8 cellular contexts compared by ENCODE assay signal in genomic region chr11:114262681-114263509, GRCh38. TPM values are rescaled to one million over a fixed set of nuclear protein-coding genes. Genes with fewer than 3 reads are reported as not detected.
DNase-seq lines count a peak whose midpoint lies in the region; ATAC-seq, FAIRE-seq and TF ChIP-seq lines count a peak whose summit lies in the region.

No MANE protein-coding gene starts in this region.

- peaks cover 0 to 44% (median 21%) of the 10 kb centered on the region in 4 donors for H3K4me1 ChIP-seq in tibial artery

- H3K36me3 ChIP-seq in BJ (ENCODE audit: control insufficient read depth, insufficient read depth, low read length) (no peaks in the 10 kb centered on the region), tibial artery (peaks cover 0 to 4% (median 0%) of the 10 kb centered on the region in 3 donors)

- no peaks in the 10 kb centered on the region for H3K27me3 Mint-ChIP-seq in MCF 10A (ENCODE audit: insufficient read depth, unreplicated experiment)
- no peaks in the 10 kb centered on the region for H3K27me3 Mint-ChIP-seq in activated T-cell treated with anti-CD3 and anti-CD28 coated beads, Interleukin-2, amount 50 U/mL, for 72 hours (ENCODE audit: low read depth)

- H3K27ac Mint-ChIP-seq in MCF 10A (ENCODE audit: low read depth, unreplicated experiment), result no peak overlapping the region
- no peak overlapping the region for H3K27ac Mint-ChIP-seq in activated T-cell treated with anti-CD3 and anti-CD28 coated beads, Interleukin-2, amount 50 U/mL, for 72 hours

- TF ChIP-seq CTCF in BJ (IDR thresholded peaks at IDR 0.05; ENCODE audit: insufficient read depth, low read depth, low read length) (peak; percentile 84), MCF 10A (IDR thresholded peaks at IDR 0.05; ENCODE audit: unreplicated experiment) (peak; percentile 47), tibial artery (IDR thresholded peaks at IDR 0.05) (peak; percentile 41 to 57)

- no peak overlapping the region for H3K4me3 ChIP-seq in BJ (ENCODE audit: low read depth, low read length)
- no peak overlapping the region for H3K4me3 ChIP-seq in tibial artery

- H3K4me3 Mint-ChIP-seq in MCF 10A (ENCODE audit: unreplicated experiment), result no peak overlapping the region
- no peak overlapping the region for H3K4me3 Mint-ChIP-seq in activated T-cell treated with anti-CD3 and anti-CD28 coated beads, Interleukin-2, amount 50 U/mL, for 72 hours

- peaks cover 19% of the 10 kb centered on the region for H3K4me1 Mint-ChIP-seq in MCF 10A (ENCODE audit: insufficient read depth, unreplicated experiment)
- no peaks in the 10 kb centered on the region for H3K4me1 Mint-ChIP-seq in activated T-cell treated with anti-CD3 and anti-CD28 coated beads, Interleukin-2, amount 50 U/mL, for 72 hours (ENCODE audit: low read depth)

- no peak for TF ChIP-seq POLR2A in H54 (IDR thresholded peaks at IDR 0.05; ENCODE audit: low read depth, low read length)

- peak overlapping the region; percentile 42 to 67 for H3K27ac ChIP-seq in tibial artery

- BruUV-seq in MCF 10A (replicated peaks; lab: Mats Ljungman, UMichigan), result no TSS peak

- CTCF ChIA-PET in BJ (lab: Yijun Ruan, JAX) (interaction anchor here (0.5 to 11.5 kb wide), 34 partner anchors 9 to 957 kb away, joined by 3 to 218 read pairs (median 6); partner anchors contain the start of gene HTR3B), MCF 10A (lab: Yijun Ruan, JAX) (interaction anchor here (0.6 to 7.7 kb wide), 24 partner anchors 11 to 389 kb away, joined by 3 to 82 read pairs (median 4); partner anchors contain the start of gene ZBTB16)

- no peaks in the 10 kb centered on the region for H3K36me3 Mint-ChIP-seq in MCF 10A (ENCODE audit: insufficient read depth, unreplicated experiment)
- H3K36me3 Mint-ChIP-seq in activated T-cell treated with anti-CD3 and anti-CD28 coated beads, Interleukin-2, amount 50 U/mL, for 72 hours (ENCODE audit: insufficient read depth in 2 of 2), result no peaks in the 10 kb centered on the region

- H3K27me3 ChIP-seq in BJ (ENCODE audit: control insufficient read depth, insufficient read depth, low read length), result peaks cover 9% of the 10 kb centered on the region
- no peaks in the 10 kb centered on the region for H3K27me3 ChIP-seq in tibial artery

- POLR2A ChIA-PET in BJ (lab: Charles Lee) (no interaction called here), MCF 10A (lab: Yijun Ruan, JAX) (interaction anchor here (0.5 to 2.2 kb wide), 18 partner anchors 8 to 711 kb away, joined by 3 to 7 read pairs (median 4); partner anchors contain the start of gene NNMT)

- H3K9me3 Mint-ChIP-seq in MCF 10A (ENCODE audit: unreplicated experiment), result no peaks in the 10 kb centered on the region
- H3K9me3 Mint-ChIP-seq in activated T-cell treated with anti-CD3 and anti-CD28 coated beads, Interleukin-2, amount 50 U/mL, for 72 hours, result no peaks in the 10 kb centered on the region

- DNase-seq in BJ (ENCODE audit: low read depth) (no peak), H54 (ENCODE audit: insufficient read length, low spot score) (peak; percentile 26), NCI-H526 (lab: John Stamatoyannopoulos, UW) (peak; percentile 83 to 93), MCF 10A (ENCODE audit: unreplicated experiment) (peak; percentile 51), islet precursor cell (peak; percentile 72), tibial artery (no peak)
- DNase-seq in activated T-cell treated with anti-CD3 and anti-CD28 coated beads, Interleukin-2, amount 50 U/mL, for 72 hours, result no peak

- FAIRE-seq in H54 (lab: Jason Lieb, UNC), result peak; percentile 65

- intact Hi-C loops in MCF 10A (cut with micrococcal nuclease), result loop anchor here (5.0 kb wide), 1 partner anchor 66 kb away; no protein-coding TSS in a partner anchor
- intact Hi-C loops in tibial artery (cut with DNase I; ENCODE audit: low total_unique reads), result loop anchor here (5.0 kb wide), 3 partner anchors 226 to 366 kb away; no protein-coding TSS in a partner anchor

- no peak for ATAC-seq in activated T-cell treated with anti-CD3 and anti-CD28 coated beads, Interleukin-2, amount 50 U/mL, for 72 hours (replicated peaks in 1 of 2)
- no peak for ATAC-seq in GM18858 (IDR thresholded peaks at IDR 0.05; ENCODE audit: unreplicated experiment)

- H3K9me3 ChIP-seq in tibial artery, result no peaks in the 10 kb centered on the region

RNA-seq across cellular contexts. Expression of gene NNMT, which starts 33.3 kb away (rescaled TPM):
- polyA plus RNA-seq in BJ (2011; rRNA removed), result 590 and 724 TPM in 2 replicates
- polyA minus RNA-seq in BJ (2011; rRNA and poly(A)+ RNA removed), result 207 and 313 TPM in 2 replicates
- 429 and 638 TPM in 2 replicates for total RNA-seq in MCF 10A (2022)
- not detected for total RNA-seq in activated T-cell treated with anti-CD3 and anti-CD28 coated beads, Interleukin-2, amount 50 U/mL, for 72 hours

Comparison
In these comparisons a context has a peak if more than half of its experiments do, and no peak if none do; other contexts are left out.
1. DNase-seq: peak in H54 (single experiment), NCI-H526 (2 of 2), MCF 10A (single experiment) and islet precursor cell (single experiment); none in BJ (single experiment), tibial artery (0 of 2) and activated T-cell treated with anti-CD3 and anti-CD28 coated beads, Interleukin-2, amount 50 U/mL, for 72 hours (0 of 2).
2. RNA of gene NNMT, which starts 33.3 kb away (total RNA-seq): 429 to 638 TPM in MCF 10A; not detected in activated T-cell treated with anti-CD3 and anti-CD28 coated beads, Interleukin-2, amount 50 U/mL, for 72 hours; every median in the first group is over 100 times any median in the second.
3. Peak in every context shown above with its lines, with median percentiles within 50 percentile points of each other: CTCF ChIP-seq.